17 cellular contexts compared by ENCODE assay signal in the genomic region with DNA sequence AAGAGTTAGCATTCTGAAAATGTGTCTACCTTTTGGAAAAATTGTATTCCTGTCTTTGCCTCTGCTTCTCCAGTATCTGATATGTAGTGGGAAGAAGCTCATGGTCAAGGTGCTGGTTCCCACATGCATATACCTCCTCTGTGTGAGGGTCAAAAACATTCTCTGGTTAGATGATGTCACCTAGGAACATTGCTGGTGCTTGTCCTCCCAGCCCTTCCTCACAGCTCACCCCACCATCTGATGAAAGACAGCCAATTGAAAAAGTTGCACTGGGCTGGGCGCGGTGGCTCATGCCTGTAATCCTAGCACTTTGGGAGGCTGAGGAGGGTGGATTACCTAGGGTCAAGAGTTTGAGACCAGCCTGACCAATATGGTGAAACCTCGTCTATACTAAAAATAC.
A peak's percentile ranks its signal among the peaks of the same experiment; 100 is the strongest.
DNase-seq lines count a peak whose midpoint lies in the region; ATAC-seq and TF ChIP-seq lines count a peak whose summit lies in the region.
"Had no signal": no experiment of that assay in that cellular context is flagged by ENCODE, and none has a peak within 500 bp of the region (broad histone marks: within the 10 kb centered on the region; RNA-seq: fewer than 3 reads in every experiment).

No MANE protein-coding gene starts in this region.

- no peak for ATAC-seq in HG02981 (IDR thresholded peaks at IDR 0.05; ENCODE audit: unreplicated experiment)
- no peak for ATAC-seq in HG03354 (IDR thresholded peaks at IDR 0.05; ENCODE audit: poor library complexity, severe bottlenecking, unreplicated experiment)
- ATAC-seq: GM23338, HepG2 had no signal

- no peak for TF ChIP-seq CTCF in epithelial cell of esophagus (IDR thresholded peaks at IDR 0.05; ENCODE audit: insufficient read depth, low read depth, low read length, missing control alignments)

- no peak overlapping the region for H3K4me3 ChIP-seq in epithelial cell of esophagus (ENCODE audit: low read length)
- H3K4me3 ChIP-seq: GM23338 had no signal

- DNase-seq in EH (ENCODE audit: low read depth) (peak; percentile 16), M059J (ENCODE audit: low read depth) (peak; percentile 16), epithelial cell of esophagus (ENCODE audit: low read depth) (peak; percentile 86)
- no peak for DNase-seq in stimulated activated CD4-positive, alpha-beta T cell treated with anti-CD3 and anti-CD28 coated beads, Interleukin-12 subunit alpha, Interleukin-12 subunit beta, amount 100 ng/mL, for 4 hours
- DNase-seq: ACHN; BE2C; C1 segment of cervical spinal cord; CD4-positive, CD25-positive, alpha-beta regulatory T cell; CD8-positive, alpha-beta memory T cell; COR-L47; DMS79; GF-D8; HCEC 1CT had no signal
